ENCODE assay signal across 1 cellular context in the genomic region with DNA sequence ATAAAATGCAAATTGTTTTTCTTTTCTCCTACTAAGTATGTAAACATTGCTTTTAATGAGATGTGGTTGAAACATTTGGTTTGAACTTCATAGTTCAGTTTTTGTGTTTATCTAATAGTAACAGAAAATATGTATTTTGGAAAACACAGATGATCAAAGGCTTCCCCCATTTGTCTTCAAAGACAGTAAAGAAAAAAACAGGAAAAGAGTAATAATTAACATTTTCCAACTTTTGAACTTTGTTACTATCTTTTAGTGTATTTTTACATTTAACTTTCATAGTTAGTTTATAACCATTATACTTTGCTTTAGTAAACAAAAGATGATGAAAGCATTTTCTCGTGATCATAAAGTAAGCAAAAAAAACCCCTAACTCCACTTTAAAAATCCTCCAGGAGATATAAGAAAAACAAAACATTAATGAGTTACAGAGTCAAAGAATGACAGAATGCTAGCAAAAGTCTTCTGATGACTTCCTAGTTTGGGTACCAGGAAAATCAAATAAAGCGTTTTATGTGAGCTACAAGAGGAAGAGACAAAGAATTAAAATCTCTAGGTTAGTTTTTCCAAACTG.
TF ChIP-seq lines count a peak whose summit lies in the region.

No MANE protein-coding gene starts in this region.

TF ChIP-seq in HepG2, 621 proteins besides CTCF, POLR2A, EP300 and RAD21 (continued from another document and continues in another):
- no peak for TF ChIP-seq MLXIP (CRISPR knock-in tag; IDR thresholded peaks at IDR 0.05; ENCODE audit: borderline replicate concordance)
- no peak for TF ChIP-seq RFXAP (CRISPR knock-in tag; IDR thresholded peaks at IDR 0.05; ENCODE audit: borderline replicate concordance)
- TF ChIP-seq SIN3B (IDR thresholded peaks at IDR 0.05; ENCODE audit: low read length) = no peak
- TF ChIP-seq, protein P1, sequence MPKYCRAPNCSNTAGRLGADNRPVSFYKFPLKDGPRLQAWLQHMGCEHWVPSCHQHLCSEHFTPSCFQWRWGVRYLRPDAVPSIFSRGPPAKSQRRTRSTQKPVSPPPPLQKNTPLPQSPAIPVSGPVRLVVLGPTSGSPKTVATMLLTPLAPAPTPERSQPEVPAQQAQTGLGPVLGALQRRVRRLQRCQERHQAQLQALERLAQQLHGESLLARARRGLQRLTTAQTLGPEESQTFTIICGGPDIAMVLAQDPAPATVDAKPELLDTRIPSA (CRISPR knock-in tag; IDR thresholded peaks at IDR 0.05; ENCODE audit: borderline replicate concordance) = no peak
- TF ChIP-seq ZBTB38 (CRISPR knock-in tag; IDR thresholded peaks at IDR 0.05) = no peak
- no peak for TF ChIP-seq EED (CRISPR knock-in tag; IDR thresholded peaks at IDR 0.05)
- TF ChIP-seq ZNF556 (CRISPR knock-in tag; IDR thresholded peaks at IDR 0.05; ENCODE audit: borderline replicate concordance) = no peak
- TF ChIP-seq, protein P2, sequence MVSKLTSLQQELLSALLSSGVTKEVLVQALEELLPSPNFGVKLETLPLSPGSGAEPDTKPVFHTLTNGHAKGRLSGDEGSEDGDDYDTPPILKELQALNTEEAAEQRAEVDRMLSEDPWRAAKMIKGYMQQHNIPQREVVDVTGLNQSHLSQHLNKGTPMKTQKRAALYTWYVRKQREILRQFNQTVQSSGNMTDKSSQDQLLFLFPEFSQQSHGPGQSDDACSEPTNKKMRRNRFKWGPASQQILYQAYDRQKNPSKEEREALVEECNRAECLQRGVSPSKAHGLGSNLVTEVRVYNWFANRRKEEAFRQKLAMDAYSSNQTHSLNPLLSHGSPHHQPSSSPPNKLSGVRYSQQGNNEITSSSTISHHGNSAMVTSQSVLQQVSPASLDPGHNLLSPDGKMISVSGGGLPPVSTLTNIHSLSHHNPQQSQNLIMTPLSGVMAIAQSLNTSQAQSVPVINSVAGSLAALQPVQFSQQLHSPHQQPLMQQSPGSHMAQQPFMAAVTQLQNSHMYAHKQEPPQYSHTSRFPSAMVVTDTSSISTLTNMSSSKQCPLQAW (CRISPR knock-in tag; IDR thresholded peaks at IDR 0.05) = no peak
- no peak for TF ChIP-seq ZNF562 (CRISPR knock-in tag; IDR thresholded peaks at IDR 0.05; ENCODE audit: borderline replicate concordance)
- no peak for TF ChIP-seq CENPT (CRISPR knock-in tag; IDR thresholded peaks at IDR 0.05; ENCODE audit: low read depth)
- TF ChIP-seq, protein P3, sequence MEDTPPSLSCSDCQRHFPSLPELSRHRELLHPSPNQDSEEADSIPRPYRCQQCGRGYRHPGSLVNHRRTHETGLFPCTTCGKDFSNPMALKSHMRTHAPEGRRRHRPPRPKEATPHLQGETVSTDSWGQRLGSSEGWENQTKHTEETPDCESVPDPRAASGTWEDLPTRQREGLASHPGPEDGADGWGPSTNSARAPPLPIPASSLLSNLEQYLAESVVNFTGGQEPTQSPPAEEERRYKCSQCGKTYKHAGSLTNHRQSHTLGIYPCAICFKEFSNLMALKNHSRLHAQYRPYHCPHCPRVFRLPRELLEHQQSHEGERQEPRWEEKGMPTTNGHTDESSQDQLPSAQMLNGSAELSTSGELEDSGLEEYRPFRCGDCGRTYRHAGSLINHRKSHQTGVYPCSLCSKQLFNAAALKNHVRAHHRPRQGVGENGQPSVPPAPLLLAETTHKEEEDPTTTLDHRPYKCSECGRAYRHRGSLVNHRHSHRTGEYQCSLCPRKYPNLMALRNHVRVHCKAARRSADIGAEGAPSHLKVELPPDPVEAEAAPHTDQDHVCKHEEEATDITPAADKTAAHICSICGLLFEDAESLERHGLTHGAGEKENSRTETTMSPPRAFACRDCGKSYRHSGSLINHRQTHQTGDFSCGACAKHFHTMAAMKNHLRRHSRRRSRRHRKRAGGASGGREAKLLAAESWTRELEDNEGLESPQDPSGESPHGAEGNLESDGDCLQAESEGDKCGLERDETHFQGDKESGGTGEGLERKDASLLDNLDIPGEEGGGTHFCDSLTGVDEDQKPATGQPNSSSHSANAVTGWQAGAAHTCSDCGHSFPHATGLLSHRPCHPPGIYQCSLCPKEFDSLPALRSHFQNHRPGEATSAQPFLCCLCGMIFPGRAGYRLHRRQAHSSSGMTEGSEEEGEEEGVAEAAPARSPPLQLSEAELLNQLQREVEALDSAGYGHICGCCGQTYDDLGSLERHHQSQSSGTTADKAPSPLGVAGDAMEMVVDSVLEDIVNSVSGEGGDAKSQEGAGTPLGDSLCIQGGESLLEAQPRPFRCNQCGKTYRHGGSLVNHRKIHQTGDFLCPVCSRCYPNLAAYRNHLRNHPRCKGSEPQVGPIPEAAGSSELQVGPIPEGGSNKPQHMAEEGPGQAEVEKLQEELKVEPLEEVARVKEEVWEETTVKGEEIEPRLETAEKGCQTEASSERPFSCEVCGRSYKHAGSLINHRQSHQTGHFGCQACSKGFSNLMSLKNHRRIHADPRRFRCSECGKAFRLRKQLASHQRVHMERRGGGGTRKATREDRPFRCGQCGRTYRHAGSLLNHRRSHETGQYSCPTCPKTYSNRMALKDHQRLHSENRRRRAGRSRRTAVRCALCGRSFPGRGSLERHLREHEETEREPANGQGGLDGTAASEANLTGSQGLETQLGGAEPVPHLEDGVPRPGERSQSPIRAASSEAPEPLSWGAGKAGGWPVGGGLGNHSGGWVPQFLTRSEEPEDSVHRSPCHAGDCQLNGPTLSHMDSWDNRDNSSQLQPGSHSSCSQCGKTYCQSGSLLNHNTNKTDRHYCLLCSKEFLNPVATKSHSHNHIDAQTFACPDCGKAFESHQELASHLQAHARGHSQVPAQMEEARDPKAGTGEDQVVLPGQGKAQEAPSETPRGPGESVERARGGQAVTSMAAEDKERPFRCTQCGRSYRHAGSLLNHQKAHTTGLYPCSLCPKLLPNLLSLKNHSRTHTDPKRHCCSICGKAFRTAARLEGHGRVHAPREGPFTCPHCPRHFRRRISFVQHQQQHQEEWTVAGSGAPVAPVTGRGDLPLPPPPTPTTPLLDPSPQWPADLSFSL (CRISPR knock-in tag; IDR thresholded peaks at IDR 0.05) = no peak
- TF ChIP-seq ELF3 (CRISPR knock-in tag; IDR thresholded peaks at IDR 0.05) = no peak; the same call in 1 of the 2 replicates
- TF ChIP-seq FOXJ3 (CRISPR knock-in tag; IDR thresholded peaks at IDR 0.05; ENCODE audit: borderline replicate concordance) = peak; percentile 30; the same call in 1 of the 2 replicates
- TF ChIP-seq CENPBD1 (CRISPR knock-in tag; IDR thresholded peaks at IDR 0.05; ENCODE audit: borderline replicate concordance, low read depth) = no peak
- no peak for TF ChIP-seq KLF13 (CRISPR knock-in tag; IDR thresholded peaks at IDR 0.05)
- TF ChIP-seq, protein P4, sequence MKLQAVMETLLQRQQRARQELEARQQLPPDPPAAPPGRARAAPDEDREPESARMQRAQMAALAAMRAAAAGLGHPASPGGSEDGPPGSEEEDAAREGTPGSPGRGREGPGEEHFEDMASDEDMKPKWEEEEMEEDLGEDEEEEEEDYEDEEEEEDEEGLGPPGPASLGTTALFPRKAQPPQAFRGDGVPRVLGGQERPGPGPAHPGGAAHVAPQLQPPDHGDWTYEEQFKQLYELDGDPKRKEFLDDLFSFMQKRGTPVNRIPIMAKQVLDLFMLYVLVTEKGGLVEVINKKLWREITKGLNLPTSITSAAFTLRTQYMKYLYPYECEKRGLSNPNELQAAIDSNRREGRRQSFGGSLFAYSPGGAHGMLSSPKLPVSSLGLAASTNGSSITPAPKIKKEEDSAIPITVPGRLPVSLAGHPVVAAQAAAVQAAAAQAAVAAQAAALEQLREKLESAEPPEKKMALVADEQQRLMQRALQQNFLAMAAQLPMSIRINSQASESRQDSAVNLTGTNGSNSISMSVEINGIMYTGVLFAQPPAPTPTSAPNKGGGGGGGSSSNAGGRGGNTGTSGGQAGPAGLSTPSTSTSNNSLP (IDR thresholded peaks at IDR 0.05; ENCODE audit: low read depth, low read length) = 0 out of 2 replicates have a peak, but pooled peaks have one; percentile 24
- TF ChIP-seq ZNF615 (CRISPR knock-in tag; IDR thresholded peaks at IDR 0.05; ENCODE audit: borderline replicate concordance) = no peak
- no peak for TF ChIP-seq KMT2B (CRISPR knock-in tag; IDR thresholded peaks at IDR 0.05)
- TF ChIP-seq CEBPZ (IDR thresholded peaks at IDR 0.05; ENCODE audit: low read length) = no peak
- TF ChIP-seq HNF4A (CRISPR knock-in tag; IDR thresholded peaks at IDR 0.05) = peak; percentile 11; the same call in 1 of the 2 replicates
- TF ChIP-seq TAF1 (CRISPR knock-in tag; IDR thresholded peaks at IDR 0.05) = no peak
- TF ChIP-seq ZNF614 (CRISPR knock-in tag; IDR thresholded peaks at IDR 0.05; ENCODE audit: borderline replicate concordance) = no peak
- no peak for TF ChIP-seq ZNF276 (CRISPR knock-in tag; IDR thresholded peaks at IDR 0.05; ENCODE audit: low read depth)
- TF ChIP-seq ZFYVE20 (CRISPR knock-in tag; IDR thresholded peaks at IDR 0.05; ENCODE audit: borderline replicate concordance, low read depth) = no peak
- no peak for TF ChIP-seq MYC (CRISPR knock-in tag; IDR thresholded peaks at IDR 0.05; ENCODE audit: borderline replicate concordance)
- TF ChIP-seq LCORL (IDR thresholded peaks at IDR 0.05) = no peak
- peak; percentile 17; the same call in 1 of the 2 replicates for TF ChIP-seq LCORL (CRISPR knock-in tag; IDR thresholded peaks at IDR 0.05)
- no peak for TF ChIP-seq TAF15 (IDR thresholded peaks at IDR 0.05; ENCODE audit: low read depth, low read length, poor library complexity, severe bottlenecking)
- TF ChIP-seq TRIM24 (CRISPR knock-in tag; IDR thresholded peaks at IDR 0.05) = no peak
- no peak for TF ChIP-seq SOX13 (IDR thresholded peaks at IDR 0.05)
- peak in 1 of 2 experiments; percentile 10; a peak in 1 of 4 replicates for TF ChIP-seq SOX13 (CRISPR knock-in tag; conservative IDR thresholded peaks at IDR 0.05 in 1 of 2, IDR thresholded peaks at IDR 0.05 in 1 of 2)
- no peak for TF ChIP-seq ZNF720 (CRISPR knock-in tag; IDR thresholded peaks at IDR 0.05)
- no peak for TF ChIP-seq SCMH1 (CRISPR knock-in tag; IDR thresholded peaks at IDR 0.05; ENCODE audit: borderline replicate concordance)
- TF ChIP-seq CAMTA2 (CRISPR knock-in tag; IDR thresholded peaks at IDR 0.05; ENCODE audit: borderline replicate concordance) = no peak
- peak; percentile 64; the same call in 1 of the 2 replicates for TF ChIP-seq KDM6A (CRISPR knock-in tag; IDR thresholded peaks at IDR 0.05; ENCODE audit: low read depth)
- TF ChIP-seq FOXA3 (CRISPR knock-in tag; IDR thresholded peaks at IDR 0.05) = peak; percentile 52
- 0 out of 2 replicates have a peak, but pooled peaks have one; percentile 22 for TF ChIP-seq GATAD2A (CRISPR knock-in tag; IDR thresholded peaks at IDR 0.05)
- 0 out of 2 replicates have a peak, but pooled peaks have one; percentile 20 for TF ChIP-seq MED1 (CRISPR knock-in tag; IDR thresholded peaks at IDR 0.05)
